ENCODE assay signal across 8 cellular contexts in genomic region chr5:76717222-76718083, GRCh38. TPM values are rescaled to one million over a fixed set of nuclear protein-coding genes. Genes with fewer than 3 reads are reported as not detected.
DNase-seq lines count a peak whose midpoint lies in the region; ATAC-seq, FAIRE-seq and TF ChIP-seq lines count a peak whose summit lies in the region.

No MANE protein-coding gene starts in this region.

- TF ChIP-seq CTCF in astrocyte (IDR thresholded peaks at IDR 0.05; ENCODE audit: insufficient read depth, low read depth, low read length) (no peak), right lobe of liver (IDR thresholded peaks at IDR 0.05) (no peak), tibial artery (IDR thresholded peaks at IDR 0.05) (no peak)

- H3K4me1 Mint-ChIP-seq in activated T-cell treated with anti-CD3 and anti-CD28 coated beads, Interleukin-2, amount 50 U/mL, for 4 hours (ENCODE audit: low read depth) = peaks cover 25% of the 10 kb centered on the region
- peaks cover 27% of the 10 kb centered on the region for H3K4me1 Mint-ChIP-seq in astrocyte (ENCODE audit: low read depth, unreplicated experiment)

- H3K36me3 Mint-ChIP-seq in activated T-cell treated with anti-CD3 and anti-CD28 coated beads, Interleukin-2, amount 50 U/mL, for 4 hours (ENCODE audit: insufficient read depth) = no peaks in the 10 kb centered on the region
- peaks cover 10% of the 10 kb centered on the region for H3K36me3 Mint-ChIP-seq in astrocyte (ENCODE audit: low read depth, unreplicated experiment)

- H3K9me3 ChIP-seq in astrocyte (ENCODE audit: insufficient read depth, low read depth, low read length) (no peaks in the 10 kb centered on the region), right lobe of liver (no peaks in the 10 kb centered on the region), tibial artery (no peaks in the 10 kb centered on the region)

- H3K4me1 ChIP-seq in astrocyte (ENCODE audit: insufficient read depth, low read length) (peaks cover 30% of the 10 kb centered on the region), right lobe of liver (peaks cover 0 to 7% (median 0%) of the 10 kb centered on the region in 4 donors), tibial artery (peaks cover 0 to 24% (median 14%) of the 10 kb centered on the region in 4 donors)

- H3K4me3 Mint-ChIP-seq in activated T-cell treated with anti-CD3 and anti-CD28 coated beads, Interleukin-2, amount 50 U/mL, for 4 hours = peak overlapping the region; percentile 83
- peak overlapping the region; percentile 95 for H3K4me3 Mint-ChIP-seq in astrocyte (ENCODE audit: unreplicated experiment)

- no peaks in the 10 kb centered on the region for H3K9me3 Mint-ChIP-seq in activated T-cell treated with anti-CD3 and anti-CD28 coated beads, Interleukin-2, amount 50 U/mL, for 4 hours
- H3K9me3 Mint-ChIP-seq in astrocyte (ENCODE audit: unreplicated experiment) = no peaks in the 10 kb centered on the region

- no peak for DNase-seq in activated T-cell treated with anti-CD3 and anti-CD28 coated beads, Interleukin-2, amount 50 U/mL, for 4 hours
- DNase-seq in activated T-cell treated with anti-CD3 and anti-CD28 coated beads, Interleukin-2, amount 50 U/mL, for 48 hours = no peak
- DNase-seq in astrocyte (ENCODE audit: low read depth) = no peak
- no peak for DNase-seq in right lobe of liver
- DNase-seq in tibial artery = no peak
- no peak for DNase-seq in middle frontal gyrus (ENCODE audit: extremely low spot score, low spot score)
- no peak for DNase-seq in HuH-7 (ENCODE audit: low spot score)
- no peak for DNase-seq in frontal cortex (ENCODE audit: low spot score in 2 of 2)

- peaks cover 2% of the 10 kb centered on the region for H3K36me3 ChIP-seq in astrocyte (ENCODE audit: insufficient read depth, low read length)
- H3K36me3 ChIP-seq in right lobe of liver = no peaks in the 10 kb centered on the region
- H3K36me3 ChIP-seq in tibial artery = no peaks in the 10 kb centered on the region

- 61% methylated on average over 11 of the region's 11 CpGs for WGBS in right lobe of liver (ENCODE audit: insufficient coverage, low coverage, low lambda C conversion rate, missing lambda C conversion rate)

- no peak for ATAC-seq in activated T-cell treated with anti-CD3 and anti-CD28 coated beads, Interleukin-2, amount 50 U/mL, for 4 hours
- no peak for ATAC-seq in right lobe of liver

- H3K4me2 ChIP-seq in astrocyte (ENCODE audit: low read length) = peak overlapping the region; percentile 93

- intact Hi-C loops in right lobe of liver (cut with DNase I) (loop anchor here in 1 of 2 donors (10.0 kb wide), 1 partner anchor 47 kb away; no protein-coding TSS in a partner anchor), tibial artery (cut with DNase I; ENCODE audit: low total_unique reads) (no loop called here)

- H3K4me3 ChIP-seq in astrocyte (ENCODE audit: insufficient read depth, low read depth, low read length) = peak overlapping the region; percentile 81
- peak overlapping the region; percentile 59 to 62 (median 60) for H3K4me3 ChIP-seq in right lobe of liver
- peak overlapping the region; percentile 67 to 72 for H3K4me3 ChIP-seq in tibial artery

- peaks cover 65% of the 10 kb centered on the region for H3K79me2 ChIP-seq in astrocyte (ENCODE audit: insufficient read depth, low read length)

- FAIRE-seq in astrocyte (lab: Jason Lieb, UNC) (no peak), frontal cortex (lab: Jason Lieb, UNC) (no peak)

- peak overlapping the region; percentile 90 for H3K9ac ChIP-seq in astrocyte (ENCODE audit: low read length)

- peaks cover 31% of the 10 kb centered on the region for H4K20me1 ChIP-seq in astrocyte (ENCODE audit: insufficient read depth, low read length)

- TF ChIP-seq POLR2A in right lobe of liver (IDR thresholded peaks at IDR 0.05) = no peak

- H2AFZ ChIP-seq in astrocyte (ENCODE audit: low read depth, low read length) = no peak overlapping the region

- H3K27me3 ChIP-seq in astrocyte (ENCODE audit: insufficient read depth, low read length) (no peaks in the 10 kb centered on the region), right lobe of liver (no peaks in the 10 kb centered on the region), tibial artery (no peaks in the 10 kb centered on the region)

- H3K27ac Mint-ChIP-seq in astrocyte (ENCODE audit: unreplicated experiment) = peak overlapping the region; percentile 55

- peak overlapping the region; percentile 77 for H3K27ac ChIP-seq in astrocyte (ENCODE audit: low read depth, low read length)
- H3K27ac ChIP-seq in right lobe of liver = peak overlapping the region in 1 of 3 donors; percentile 3
- H3K27ac ChIP-seq in tibial artery = peak overlapping the region in 1 of 2 donors; percentile 75

- peaks cover 32% of the 10 kb centered on the region for H3K27me3 Mint-ChIP-seq in activated T-cell treated with anti-CD3 and anti-CD28 coated beads, Interleukin-2, amount 50 U/mL, for 4 hours (ENCODE audit: low read depth)
- no peaks in the 10 kb centered on the region for H3K27me3 Mint-ChIP-seq in astrocyte (ENCODE audit: low read depth, unreplicated experiment)

RNA-seq across cellular contexts. Expression of gene F2R, which starts 1.5 kb away (rescaled TPM):
- 1 to 10 TPM; 1.4 to 5.6 (median 4.3) TPM for total RNA-seq in activated T-cell treated with anti-CD3 and anti-CD28 coated beads, Interleukin-2, amount 50 U/mL, for 4 hours
- total RNA-seq in astrocyte (285 and 331 TPM in 2 replicates), right lobe of liver (10 to 100 TPM in 5 of 6 experiments, 1 to 10 TPM in 1; 3.5 to 18.4 (median 11.4) TPM), frontal cortex (22.8 TPM)

Comparison
In these comparisons a context has a peak if more than half of its experiments do, and no peak if none do; other contexts are left out.
1. RNA of gene F2R, which starts 1.5 kb away (total RNA-seq): 285 to 331 TPM in astrocyte; 22.8 TPM in frontal cortex (single experiment), 3.5 to 18.4 TPM in right lobe of liver and 1.4 to 5.6 TPM in activated T-cell treated with anti-CD3 and anti-CD28 coated beads, Interleukin-2, amount 50 U/mL, for 4 hours; every median in the first group is over 10 times any median in the second.
2. Peak in every context shown above with its lines, with median percentiles within 50 percentile points of each other: H3K4me3 ChIP-seq.